In genomic region chr7:6109926-6110325, GRCh38 we compare ENCODE assay signal across 5 cellular contexts. TPM values are rescaled to one million over a fixed set of nuclear protein-coding genes. Genes with fewer than 3 reads are reported as not detected.
DNase-seq lines count a peak whose midpoint lies in the region; TF ChIP-seq lines count a peak whose summit lies in the region.
"Not testable (repeated sequence)": the region's sequence is repeated elsewhere in the genome, so short reads cannot be mapped to it uniquely, and the experiment has no call there.

No MANE protein-coding gene starts in this region.

- intact Hi-C loops in posterior vena cava (cut with DNase I) = not testable (repeated sequence)

- H3K27me3 ChIP-seq in right atrium auricular region, suprapubic skin: not testable (repeated sequence)

- not testable (repeated sequence) for DNase-seq in RWPE1 (ENCODE audit: low spot score)
- DNase-seq in chondrocyte (ENCODE audit: low spot score) (peak; percentile 57), right atrium auricular region (ENCODE audit: low spot score) (peak; percentile 30), posterior vena cava (ENCODE audit: low spot score) (peak; percentile 48), suprapubic skin (ENCODE audit: low spot score in 2 of 2) (peak; percentile 28 to 51)

- POLR2A ChIA-PET in RWPE1 (lab: Yijun Ruan, JAX; ENCODE audit: low non-redundant PET) = not testable (repeated sequence)

- not testable (repeated sequence) for TF ChIP-seq EP300 in suprapubic skin (IDR thresholded peaks at IDR 0.05)

- H3K4me3 ChIP-seq in right atrium auricular region, suprapubic skin: not testable (repeated sequence)

- H3K36me3 Mint-ChIP-seq in chondrocyte (ENCODE audit: low read depth) = peaks cover 15% of the 10 kb centered on the region

- H3K4me3 Mint-ChIP-seq in chondrocyte (ENCODE audit: unreplicated experiment) = not testable (repeated sequence)

- not testable (repeated sequence) for H3K27me3 Mint-ChIP-seq in chondrocyte (ENCODE audit: low read depth)

- not testable (repeated sequence) for H3K9me3 Mint-ChIP-seq in chondrocyte (ENCODE audit: low read depth)

- not testable (repeated sequence) for TF ChIP-seq CTCF in RWPE1 (conservative IDR thresholded peaks at IDR 0.05; ENCODE audit: low read depth); chondrocyte (IDR thresholded peaks at IDR 0.05); right atrium auricular region (IDR thresholded peaks at IDR 0.05); suprapubic skin (IDR thresholded peaks at IDR 0.05)

- H3K27ac ChIP-seq in RWPE1 = 0 out of 2 replicates have a peak overlapping the region, but pooled peaks have one; percentile 18
- H3K27ac ChIP-seq in right atrium auricular region, suprapubic skin: not testable (repeated sequence)

- TF ChIP-seq POLR2A in suprapubic skin (IDR thresholded peaks at IDR 0.05) = not testable (repeated sequence)

- WGBS in suprapubic skin = 94% methylated on average over 8 of the region's 8 CpGs

- H3K4me1 ChIP-seq in right atrium auricular region (peaks cover 0 to 16% of the 10 kb centered on the region in 2 donors), suprapubic skin (peaks cover 11% of the 10 kb centered on the region)

- peaks cover 20% of the 10 kb centered on the region for H3K4me1 Mint-ChIP-seq in chondrocyte (ENCODE audit: low read depth)

- not testable (repeated sequence) for H3K9me3 ChIP-seq in right atrium auricular region, suprapubic skin

- H3K36me3 ChIP-seq in right atrium auricular region (peaks cover 21% of the 10 kb centered on the region), suprapubic skin (peaks cover 25% of the 10 kb centered on the region)

- H3K27ac Mint-ChIP-seq in chondrocyte (ENCODE audit: unreplicated experiment) = not testable (repeated sequence)

- CTCF ChIA-PET in RWPE1 (lab: Yijun Ruan, JAX) = not testable (repeated sequence)

RNA-seq across cellular contexts. Expression of gene USP42, which starts 5.2 kb away (rescaled TPM):
- 10.8 to 11.9 TPM (median 11.0 TPM) in 3 replicates for total RNA-seq in chondrocyte
- total RNA-seq in right atrium auricular region = 1 to 10 TPM; 3.7 to 5.8 TPM
- total RNA-seq in posterior vena cava = 10 to 100 TPM in 1 of 2 donors, 1 to 10 TPM in 1; 8.3 to 11.2 TPM
- total RNA-seq in suprapubic skin = 10 to 100 TPM in 3 of 4 donors, 1 to 10 TPM in 1; 8.8 to 14.5 (median 11.9) TPM

RNA-seq across cellular contexts. Expression of gene EIF2AK1, which starts 51.0 kb away (rescaled TPM):
- total RNA-seq in chondrocyte (79.0 to 94.8 TPM (median 79.6 TPM) in 3 replicates), right atrium auricular region (10 to 100 TPM; 73.2 to 95.2 TPM), posterior vena cava (10 to 100 TPM; 40.2 to 55.5 TPM), suprapubic skin (100 to 1,000 TPM; 207 to 306 (median 243) TPM)
